1 cellular context compared by ENCODE assay signal in genomic region chr9:131496844-131497425, GRCh38.
TF ChIP-seq lines count a peak whose summit lies in the region.

No MANE protein-coding gene starts in this region.

TF ChIP-seq in HepG2, 621 proteins besides CTCF, POLR2A, EP300 and RAD21:
- TF ChIP-seq AGO2 (optimal IDR thresholded peaks at IDR 0.05; ENCODE audit: low read depth, low read length) (peak; percentile 59), RBM22 (optimal IDR thresholded peaks at IDR 0.05; ENCODE audit: low read length) (peak; percentile 0), ZSCAN30 (CRISPR knock-in tag; IDR thresholded peaks at IDR 0.05) (no peak), MLXIP (CRISPR knock-in tag; IDR thresholded peaks at IDR 0.05; ENCODE audit: borderline replicate concordance) (no peak)
